ENCODE assay signal across 3 cellular contexts in the genomic region with DNA sequence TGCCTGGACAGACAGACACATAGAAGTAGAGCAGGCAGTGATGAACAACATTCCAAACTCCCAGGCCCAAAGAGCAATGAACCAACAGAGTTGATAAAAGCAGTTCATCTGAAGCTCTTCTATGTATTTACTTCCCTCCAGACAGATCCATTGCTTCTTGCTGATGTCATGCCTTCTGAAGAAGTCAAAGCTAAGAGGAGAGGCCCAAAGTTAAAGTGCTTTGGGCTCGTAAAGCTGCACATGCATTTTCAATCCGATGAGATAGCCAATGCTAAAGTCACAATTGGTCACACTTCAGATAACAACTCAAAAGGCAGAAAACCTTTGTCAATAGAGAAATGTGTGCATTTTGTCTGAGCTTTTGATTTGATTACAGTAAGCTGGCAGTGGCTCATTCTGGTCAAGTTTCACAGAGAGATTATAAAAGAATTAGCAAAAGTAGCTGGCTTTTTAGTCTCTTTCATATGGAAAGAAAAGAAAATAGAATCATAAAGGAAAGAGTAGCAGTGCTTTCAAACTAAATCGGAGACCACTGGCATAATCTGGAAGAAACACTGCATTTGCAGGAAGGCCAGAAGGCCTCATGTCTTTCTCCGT.
TF ChIP-seq lines count a peak whose summit lies in the region.

No MANE protein-coding gene starts in this region.

TF ChIP-seq in liver, 16 proteins besides CTCF, POLR2A, EP300 and RAD21 (continued from another document):
- peak; percentile 10 to 21 for TF ChIP-seq RXRA (IDR thresholded peaks at IDR 0.05)

TF ChIP-seq in HepG2, 621 proteins besides CTCF, POLR2A, EP300 and RAD21 (continued from another document):
- TF ChIP-seq ZNF280D (CRISPR knock-in tag; IDR thresholded peaks at IDR 0.05) (no peak), ZNF335 (CRISPR knock-in tag; IDR thresholded peaks at IDR 0.05) (no peak), SUZ12 (IDR thresholded peaks at IDR 0.05; ENCODE audit: low read depth, low read length) (no peak), HNRNPH1 (optimal IDR thresholded peaks at IDR 0.05; ENCODE audit: low read depth, low read length) (no peak), CREB3 (CRISPR knock-in tag; IDR thresholded peaks at IDR 0.05) (no peak), PLRG1 (conservative IDR thresholded peaks at IDR 0.05) (no peak), FOXK1 (CRISPR knock-in tag; IDR thresholded peaks at IDR 0.05; ENCODE audit: borderline replicate concordance, low read depth) (no peak)
TF ChIP-seq in HepG2: peak in this region for 0.

TF ChIP-seq in WTC11, 78 proteins besides CTCF, POLR2A, EP300 and RAD21 (continued from another document):
- TF ChIP-seq, protein P1, sequence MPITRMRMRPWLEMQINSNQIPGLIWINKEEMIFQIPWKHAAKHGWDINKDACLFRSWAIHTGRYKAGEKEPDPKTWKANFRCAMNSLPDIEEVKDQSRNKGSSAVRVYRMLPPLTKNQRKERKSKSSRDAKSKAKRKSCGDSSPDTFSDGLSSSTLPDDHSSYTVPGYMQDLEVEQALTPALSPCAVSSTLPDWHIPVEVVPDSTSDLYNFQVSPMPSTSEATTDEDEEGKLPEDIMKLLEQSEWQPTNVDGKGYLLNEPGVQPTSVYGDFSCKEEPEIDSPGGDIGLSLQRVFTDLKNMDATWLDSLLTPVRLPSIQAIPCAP (CRISPR knock-in tag; IDR thresholded peaks at IDR 0.05), result no peak
- TF ChIP-seq, protein P2, sequence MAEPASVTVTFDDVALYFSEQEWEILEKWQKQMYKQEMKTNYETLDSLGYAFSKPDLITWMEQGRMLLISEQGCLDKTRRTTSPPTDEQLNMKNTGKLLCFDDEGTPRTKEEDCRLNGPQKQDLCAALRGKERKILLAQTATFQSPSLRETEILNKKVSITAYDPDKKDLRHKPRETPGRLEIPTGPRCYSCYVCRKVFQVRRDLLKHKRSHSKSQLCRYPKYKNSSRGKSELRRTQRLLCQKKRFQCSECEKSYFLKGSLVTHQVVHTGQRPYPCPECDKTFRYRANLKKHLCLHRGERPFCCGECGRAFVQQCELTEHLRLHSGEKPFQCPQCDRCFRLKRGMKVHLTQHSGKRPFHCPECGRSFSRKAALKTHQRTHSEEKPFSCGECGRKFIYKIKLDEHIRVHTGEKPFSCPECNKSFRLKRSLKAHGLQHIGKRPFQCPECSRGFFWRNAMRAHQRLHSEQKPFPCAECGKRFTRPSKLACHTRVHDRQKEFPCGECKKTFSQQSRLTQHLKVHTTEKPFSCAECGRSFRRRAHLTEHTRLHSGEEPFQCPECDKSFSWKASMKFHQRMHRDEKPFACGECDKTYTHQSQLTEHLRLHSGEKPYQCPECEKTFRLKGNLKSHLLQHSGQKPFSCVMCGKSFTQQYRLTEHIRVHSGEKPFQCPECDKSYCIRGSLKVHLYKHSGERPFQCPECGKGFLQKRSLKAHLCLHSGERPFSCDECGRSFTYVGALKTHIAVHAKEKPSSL (CRISPR knock-in tag; conservative IDR thresholded peaks at IDR 0.05), result no peak
- no peak for TF ChIP-seq RORB (CRISPR knock-in tag; IDR thresholded peaks at IDR 0.05)
- TF ChIP-seq GABPB1 (CRISPR knock-in tag; IDR thresholded peaks at IDR 0.05), result no peak
- TF ChIP-seq JAZF1 (CRISPR knock-in tag; IDR thresholded peaks at IDR 0.05), result no peak
- TF ChIP-seq E2F5 (CRISPR knock-in tag; IDR thresholded peaks at IDR 0.05), result no peak
